In the genomic region with DNA sequence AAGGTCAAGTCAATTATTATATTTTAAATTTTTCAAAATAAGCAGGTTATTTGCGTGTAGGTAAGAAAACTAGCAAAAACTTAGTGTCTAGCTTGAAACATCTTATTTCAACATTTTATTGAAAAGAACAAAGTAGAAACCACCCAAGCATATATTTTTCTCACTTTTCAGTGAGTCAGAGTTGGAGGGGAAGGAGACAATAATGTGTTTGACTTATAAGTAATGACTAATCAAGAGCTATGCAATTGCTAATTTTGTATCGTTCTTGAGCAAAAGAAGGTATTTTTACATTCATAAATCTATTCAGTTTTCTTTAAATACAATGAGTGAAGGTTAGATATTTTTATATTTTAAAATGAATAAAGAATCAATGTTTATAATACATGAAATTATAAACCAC, we compare ENCODE assay signal across 15 cellular contexts.
"Had no signal": no experiment of that assay in that cellular context is flagged by ENCODE, and none has a peak within 500 bp of the region (broad histone marks: within the 10 kb centered on the region; RNA-seq: fewer than 3 reads in every experiment).

No MANE protein-coding gene starts in this region.

- DNase-seq: activated B cell treated with CpG ODN at 0.5 μM for 24 hours; activated CD4-positive, alpha-beta T cell treated with anti-CD3 and anti-CD28 coated beads, Interleukin-2, amount 10 ng/mL, durations not matched to agents 24 days and 14 days; activated CD8-positive, alpha-beta memory T cell treated with anti-CD3 and anti-CD28 coated beads for 24 hours; activated naive CD8-positive, alpha-beta T cell treated with anti-CD3 and anti-CD28 coated beads, Interleukin-2, amount 10 ng/mL, durations not matched to agents 7 days and 5 days; effector memory CD4-positive, alpha-beta T cell; heart right ventricle; psoas muscle; right lobe of liver; stimulated activated naive CD8-positive, alpha-beta T cell treated with anti-CD3 and anti-CD28 coated beads, Interleukin-15, amount 100 ng/mL, for 72 hours; T-helper 17 cell; testis had no signal

- ATAC-seq: left lobe of liver; psoas muscle; right lobe of liver; stimulated activated naive CD8-positive, alpha-beta T cell treated with anti-CD3 and anti-CD28 coated beads, Interleukin-15, amount 100 ng/mL, for 72 hours; T-helper 17 cell had no signal

- H3K27ac ChIP-seq: breast epithelium, epithelial cell of prostate, heart right ventricle, neural progenitor cell, psoas muscle, right lobe of liver, testis had no signal

- H3K4me2 ChIP-seq: neural progenitor cell had no signal

- H3K27me3 ChIP-seq: breast epithelium, heart right ventricle, neural progenitor cell, right lobe of liver, testis had no signal

- H3K4me3 ChIP-seq: breast epithelium, heart right ventricle, neural progenitor cell, psoas muscle, right lobe of liver, testis had no signal

- H3K36me3 ChIP-seq: breast epithelium, heart right ventricle, neural progenitor cell, right lobe of liver had no signal

- H3K9me3 ChIP-seq: breast epithelium, heart right ventricle, psoas muscle, right lobe of liver, testis had no signal

- H3K4me1 ChIP-seq: breast epithelium, heart right ventricle, neural progenitor cell, psoas muscle, right lobe of liver, testis had no signal

- H3K9ac ChIP-seq: neural progenitor cell had no signal
